Comparison of ENCODE assay signal across 9 cellular contexts in the genomic region with DNA sequence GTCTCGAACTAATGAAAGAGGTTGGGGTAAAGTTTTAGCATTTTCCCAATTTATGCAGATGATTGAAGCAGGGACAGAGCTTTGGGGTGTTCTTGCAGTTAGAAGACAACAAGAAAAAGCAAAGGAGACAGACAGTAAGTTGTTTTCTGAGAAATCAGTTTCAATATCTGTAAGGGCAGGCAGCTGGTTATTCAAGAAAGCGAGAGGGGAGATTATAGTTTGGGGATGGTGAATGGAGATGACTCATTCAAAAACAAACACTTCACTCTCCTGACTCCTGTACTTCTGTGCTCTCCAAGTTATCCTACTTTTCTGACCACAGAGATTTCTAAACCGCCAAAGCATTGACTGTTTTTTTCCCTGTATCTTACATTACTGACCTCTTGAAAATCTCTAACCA.
A peak's percentile ranks its signal among the peaks of the same experiment; 100 is the strongest.
DNase-seq lines count a peak whose midpoint lies in the region; ATAC-seq and TF ChIP-seq lines count a peak whose summit lies in the region.
"Had no signal": no experiment of that assay in that cellular context is flagged by ENCODE, and none has a peak within 500 bp of the region (broad histone marks: within the 10 kb centered on the region; RNA-seq: fewer than 3 reads in every experiment).

No MANE protein-coding gene starts in this region.

- no peak overlapping the region for H3K4me3 ChIP-seq in A673 (ENCODE audit: low read depth, low read length, poor library complexity, severe bottlenecking)

- H3K4me1 ChIP-seq in A673 (ENCODE audit: insufficient read depth, low read length, poor library complexity, severe bottlenecking): no peaks in the 10 kb centered on the region

- TF ChIP-seq CTCF in A673 (conservative IDR thresholded peaks at IDR 0.05; ENCODE audit: low read depth, low read length) (no peak), chondrocyte (IDR thresholded peaks at IDR 0.05) (no peak)

- ATAC-seq in GM18870 (IDR thresholded peaks at IDR 0.05; ENCODE audit: unreplicated experiment): peak; percentile 68
- no peak for ATAC-seq in naive thymus-derived CD8-positive, alpha-beta T cell

- no TSS peak for BruUV-seq in A673 (replicated peaks; lab: Mats Ljungman, UMichigan)

- CTCF ChIA-PET in A673 (lab: Charles Lee): no interaction called here

- no peaks in the 10 kb centered on the region for H3K27me3 Mint-ChIP-seq in chondrocyte (ENCODE audit: low read depth)
- H3K27me3 Mint-ChIP-seq in naive thymus-derived CD8-positive, alpha-beta T cell: peaks cover 0 to 3% (median 2%) of the 10 kb centered on the region in 5 donors
- H3K27me3 Mint-ChIP-seq: CD4-positive, alpha-beta memory T cell had no signal

- intact Hi-C loops in A673 (cut with micrococcal nuclease; ENCODE audit: unreplicated experiment): no loop called here

- no peaks in the 10 kb centered on the region for H3K36me3 Mint-ChIP-seq in chondrocyte (ENCODE audit: low read depth)
- H3K36me3 Mint-ChIP-seq in naive thymus-derived CD8-positive, alpha-beta T cell: no peaks in the 10 kb centered on the region
- H3K36me3 Mint-ChIP-seq: CD4-positive, alpha-beta memory T cell had no signal

- H3K9me3 ChIP-seq in A673 (ENCODE audit: low read depth, low read length, poor library complexity, severe bottlenecking): no peaks in the 10 kb centered on the region

- peaks cover 15% of the 10 kb centered on the region for H3K4me1 Mint-ChIP-seq in chondrocyte (ENCODE audit: low read depth)
- peaks cover 0 to 2% (median 0%) of the 10 kb centered on the region in 4 donors for H3K4me1 Mint-ChIP-seq in naive thymus-derived CD8-positive, alpha-beta T cell

- H3K4me3 Mint-ChIP-seq in chondrocyte (ENCODE audit: unreplicated experiment): no peak overlapping the region
- no peak overlapping the region for H3K4me3 Mint-ChIP-seq in naive thymus-derived CD8-positive, alpha-beta T cell
- H3K4me3 Mint-ChIP-seq: CD4-positive, alpha-beta memory T cell had no signal

- H3K27ac ChIP-seq in A673 (ENCODE audit: low read depth, low read length, poor library complexity, severe bottlenecking): no peak overlapping the region

- H3K27me3 ChIP-seq in A673 (replicated peaks; ENCODE audit: insufficient read depth, low read depth, low read length, poor library complexity): no peaks in the 10 kb centered on the region

- H3K36me3 ChIP-seq in A673 (ENCODE audit: insufficient read depth, low read length, poor library complexity, severe bottlenecking): no peaks in the 10 kb centered on the region

- H3K27ac Mint-ChIP-seq in chondrocyte (ENCODE audit: unreplicated experiment): peak overlapping the region; percentile 43
- no peak overlapping the region for H3K27ac Mint-ChIP-seq in naive thymus-derived CD8-positive, alpha-beta T cell
- H3K27ac Mint-ChIP-seq: CD4-positive, alpha-beta memory T cell had no signal

- no peaks in the 10 kb centered on the region for H3K9me3 Mint-ChIP-seq in chondrocyte (ENCODE audit: low read depth)
- peaks cover 0 to 11% (median 2%) of the 10 kb centered on the region in 9 donors for H3K9me3 Mint-ChIP-seq in naive thymus-derived CD8-positive, alpha-beta T cell

- POLR2A ChIA-PET in A673 (lab: Charles Lee; ENCODE audit: low non-redundant PET): no interaction called here
- POLR2A ChIA-PET in naive thymus-derived CD8-positive, alpha-beta T cell (lab: Charles Lee): no interaction called here

- DNase-seq in A673 (ENCODE audit: low spot score) (peak; percentile 14), HuH-7.5 (ENCODE audit: low spot score) (peak; percentile 9), chondrocyte (ENCODE audit: low spot score) (no peak), pons (ENCODE audit: low spot score) (no peak), activated gamma-delta T cell treated with Interleukin-2 at 50 U/mL for 16 hours (no peak)
- DNase-seq in naive thymus-derived CD8-positive, alpha-beta T cell: no peak
- DNase-seq in activated CD8-positive, alpha-beta memory T cell treated with anti-CD3 and anti-CD28 coated beads, Interleukin-2, amount 50 U/mL, for 4 hours: no peak
- DNase-seq: CD4-positive, alpha-beta memory T cell had no signal

Comparison
In these comparisons a context has a peak if more than half of its experiments do, and no peak if none do; other contexts are left out.
1. DNase-seq: peak in A673 (single experiment) and HuH-7.5 (single experiment); none in chondrocyte (single experiment), naive thymus-derived CD8-positive, alpha-beta T cell (0 of 10), activated CD8-positive, alpha-beta memory T cell treated with anti-CD3 and anti-CD28 coated beads, Interleukin-2, amount 50 U/mL, for 4 hours (single experiment), pons (single experiment) and activated gamma-delta T cell treated with Interleukin-2 at 50 U/mL for 16 hours (single experiment).